ENCODE assay signal across 8 cellular contexts in genomic region chr1:24642481-24643361, GRCh38. TPM values are rescaled to one million over a fixed set of nuclear protein-coding genes. Genes with fewer than 3 reads are reported as not detected.
DNase-seq lines count a peak whose midpoint lies in the region; ATAC-seq, FAIRE-seq and TF ChIP-seq lines count a peak whose summit lies in the region.

Gene SRRM1 (plus strand): TSS chr1:24643302. CDS start chr1:24643327, 25 bp downstream.

- WGBS in small intestine, 3 donors: 0% methylated on average over 94 to 95 of the region's 95 CpGs

- H3K4me3 ChIP-seq in AG04450 (ENCODE audit: low read depth, low read length) (peak within 1 kb of the TSS; percentile 90), WI38 (ENCODE audit: low read depth, low read length) (peak within 1 kb of the TSS; percentile 97), bronchial epithelial cell (ENCODE audit: low read depth, low read length) (peak within 1 kb of the TSS; percentile 75), small intestine (ENCODE audit: low read depth in 1 of 2, low read length in 2 of 2) (peak within 1 kb of the TSS; percentile 88 to 92)

- no peaks in the 10 kb centered on the region for H3K9me3 ChIP-seq in AG04450 (ENCODE audit: control insufficient read depth, insufficient read depth, low read length)
- H3K9me3 ChIP-seq in small intestine (ENCODE audit: control insufficient read depth, low read depth): no peaks in the 10 kb centered on the region

- H3K27me3 ChIP-seq in AG04450 (ENCODE audit: control insufficient read depth, insufficient read depth, low read length) (peaks cover 3% of the 10 kb centered on the region), bronchial epithelial cell (ENCODE audit: control insufficient read depth, insufficient read depth, low read length) (no peaks in the 10 kb centered on the region), small intestine (ENCODE audit: control insufficient read depth in 2 of 2, insufficient read depth in 2 of 2, low read length in 2 of 2) (no peaks in the 10 kb centered on the region)

- TF ChIP-seq CTCF in AG04450 (IDR thresholded peaks at IDR 0.05; ENCODE audit: low read depth, low read length) (peak; percentile 11; the same call in 1 of the 2 replicates), WI38 (IDR thresholded peaks at IDR 0.05; ENCODE audit: low read depth, low read length) (no peak), bronchial epithelial cell (IDR thresholded peaks at IDR 0.05; ENCODE audit: insufficient read depth, low read length, severe bottlenecking) (peak; percentile 11)

- DNase-seq in AG04450 (ENCODE audit: low read depth, low spot score): peak; percentile 100
- DNase-seq in NCI-H2227 treated with DMSO at 0.1 percent for 48 hours (lab: John Stamatoyannopoulos, UW): peak; percentile 97
- DNase-seq in bronchial epithelial cell (ENCODE audit: low read depth): peak; percentile 99
- DNase-seq in iPS-NIHi11 (ENCODE audit: low spot score): peak; percentile 99
- peak; percentile 100 for DNase-seq in small intestine

- peak; percentile 87 for ATAC-seq in GM18873 (IDR thresholded peaks at IDR 0.05; ENCODE audit: low FRiP score, unreplicated experiment)
- ATAC-seq in HG03139 (IDR thresholded peaks at IDR 0.05; ENCODE audit: unreplicated experiment): peak; percentile 92

- FAIRE-seq in bronchial epithelial cell (lab: Jason Lieb, UNC): peak; percentile 97
- FAIRE-seq in small intestine (lab: Jason Lieb, UNC): no peak

- H3K27ac ChIP-seq in AG04450 (ENCODE audit: low read depth, low read length) (peak within 1 kb of the TSS; percentile 100), small intestine (ENCODE audit: low read depth in 1 of 2, low read length in 1 of 2) (peak within 1 kb of the TSS; percentile 88 to 99)

- H3K4me1 ChIP-seq in small intestine (ENCODE audit: control insufficient read depth in 2 of 2, insufficient read depth in 1 of 2, low read depth in 1 of 2, low read length in 1 of 2): peaks cover 0 to 11% of the 10 kb centered on the region in 2 donors

- CTCF ChIA-PET in AG04450 (lab: Charles Lee): interaction anchor here (0.6 to 1.0 kb wide), 2 partner anchors 9 to 151 kb away, joined by 3 read pairs; no protein-coding TSS in a partner anchor

- POLR2A ChIA-PET in AG04450 (lab: Yijun Ruan, JAX): interaction anchor here (0.6 to 1.2 kb wide), 5 partner anchors 40 to 226 kb away, joined by 3 to 10 read pairs (median 5); no protein-coding TSS in a partner anchor

- H3K36me3 ChIP-seq in bronchial epithelial cell (ENCODE audit: control insufficient read depth, insufficient read depth, low read length): peaks cover 9% of the 10 kb centered on the region
- no peaks in the 10 kb centered on the region for H3K36me3 ChIP-seq in small intestine (ENCODE audit: control insufficient read depth in 2 of 2, insufficient read depth in 2 of 2, low read length in 2 of 2)

RNA-seq across cellular contexts. Expression of gene SRRM1, which starts in this region (rescaled TPM):
- polyA plus RNA-seq in AG04450 (2011; rRNA removed) (61.2 and 63.3 TPM in 2 replicates), small intestine (10 to 100 TPM; 24.0 to 38.8 (median 29.7) TPM)
- 57.1 and 60.0 TPM in 2 replicates for polyA minus RNA-seq in AG04450 (2011; rRNA and poly(A)+ RNA removed)
- 18.4 and 20.6 TPM in 2 replicates for total RNA-seq in bronchial epithelial cell

Comparison
In these comparisons a context has a peak if more than half of its experiments do, and no peak if none do; other contexts are left out.
1. Peak in every context shown above with its lines: DNase-seq, ATAC-seq, H3K4me3 ChIP-seq and H3K27ac ChIP-seq.